9 cellular contexts compared by ENCODE assay signal in genomic region chr19:42776750-42777612, GRCh38. TPM values are rescaled to one million over a fixed set of nuclear protein-coding genes. Genes with fewer than 3 reads are reported as not detected.
A peak's percentile ranks its signal among the peaks of the same experiment; 100 is the strongest.
DNase-seq lines count a peak whose midpoint lies in the region; FAIRE-seq and TF ChIP-seq lines count a peak whose summit lies in the region.
"Not testable (repeated sequence)": the region's sequence is repeated elsewhere in the genome, so short reads cannot be mapped to it uniquely, and the experiment has no call there.
"Had no signal": no experiment of that assay in that cellular context is flagged by ENCODE, and none has a peak within 500 bp of the region (broad histone marks: within the 10 kb centered on the region; RNA-seq: fewer than 3 reads in every experiment).

No MANE protein-coding gene starts in this region.

- H2AFZ ChIP-seq in fibroblast of lung (ENCODE audit: low read length); mesenchymal stem cell (ENCODE audit: low read depth, low read length): not testable (repeated sequence)

- not testable (repeated sequence) for H3K27ac Mint-ChIP-seq in activated naive CD4-positive, alpha-beta T cell treated with anti-CD3 and anti-CD28 coated beads for 36 hours

- not testable (repeated sequence) for H3K14ac ChIP-seq in mesenchymal stem cell (ENCODE audit: low read length in 2 of 2)

- peaks cover 18% of the 10 kb centered on the region for H3K27me3 Mint-ChIP-seq in activated naive CD4-positive, alpha-beta T cell treated with anti-CD3 and anti-CD28 coated beads for 36 hours (ENCODE audit: low read depth)

- FAIRE-seq in H54 (lab: Jason Lieb, UNC), result peak; percentile 80

- not testable (repeated sequence) for DNase-seq in BJ (ENCODE audit: low read depth); H54 (ENCODE audit: insufficient read length, low spot score); mesenchymal stem cell
- peak; percentile 6 for DNase-seq in NCI-H2107 treated with DMSO at 0.1 percent for 48 hours (lab: John Stamatoyannopoulos, UW; ENCODE audit: unreplicated experiment)
- peak; percentile 8 to 45 for DNase-seq in SW 1271 (lab: John Stamatoyannopoulos, UW)
- peak; percentile 66 for DNase-seq in activated naive CD4-positive, alpha-beta T cell treated with anti-CD3 and anti-CD28 coated beads for 36 hours
- peak; percentile 55 to 59 for DNase-seq in fibroblast of lung (ENCODE audit: low read depth in 2 of 2)
- peak; percentile 34 for DNase-seq in stimulated activated CD4-positive, alpha-beta T cell treated with anti-CD3 and anti-CD28 coated beads, Interleukin-4, amount 100 ng/mL, for 24 hours

- H3K27me3 ChIP-seq in BJ (ENCODE audit: control insufficient read depth, insufficient read depth, low read length); fibroblast of lung (ENCODE audit: control insufficient read depth, insufficient read depth, low read length); mesenchymal stem cell (ENCODE audit: control insufficient read depth in 1 of 2, insufficient read depth in 1 of 2, low read length in 2 of 2): not testable (repeated sequence)

- not testable (repeated sequence) for H2BK12ac ChIP-seq in mesenchymal stem cell (ENCODE audit: low read length in 2 of 2)

- not testable (repeated sequence) for H3K4me3 ChIP-seq in BJ (ENCODE audit: low read depth, low read length); fibroblast of lung (replicated peaks in 1 of 4; ENCODE audit: control extremely low read depth in 1 of 4, insufficient read depth in 1 of 4, low read depth in 3 of 4, low read length in 4 of 4); mesenchymal stem cell (ENCODE audit: insufficient read depth in 1 of 2, low read depth in 1 of 2, low read length in 2 of 2)

- not testable (repeated sequence) for H3K79me1 ChIP-seq in mesenchymal stem cell (replicated peaks; ENCODE audit: low read length, poor library complexity, severe bottlenecking)

- CTCF ChIA-PET in BJ (lab: Yijun Ruan, JAX), result interaction anchor here (0.6 to 3.7 kb wide), 14 partner anchors 10 to 143 kb away, joined by 3 to 20 read pairs (median 6); no protein-coding TSS in a partner anchor
- CTCF ChIA-PET in activated naive CD4-positive, alpha-beta T cell treated with anti-CD3 and anti-CD28 coated beads for 36 hours (lab: Charles Lee), result interaction anchor here (0.6 to 1.2 kb wide), 3 partner anchors 81 to 93 kb away, joined by 3 read pairs; no protein-coding TSS in a partner anchor

- not testable (repeated sequence) for H3K36me3 ChIP-seq in BJ (ENCODE audit: control insufficient read depth, insufficient read depth, low read length); fibroblast of lung (ENCODE audit: control insufficient read depth, insufficient read depth, low read length); mesenchymal stem cell (ENCODE audit: control insufficient read depth in 1 of 2, insufficient read depth in 2 of 2, low read depth in 1 of 2, low read length in 2 of 2)

- H2BK120ac ChIP-seq in mesenchymal stem cell (ENCODE audit: low read depth, low read length), result not testable (repeated sequence)

- not testable (repeated sequence) for H3K36me3 Mint-ChIP-seq in activated naive CD4-positive, alpha-beta T cell treated with anti-CD3 and anti-CD28 coated beads for 36 hours (ENCODE audit: low read depth)

- not testable (repeated sequence) for H4K91ac ChIP-seq in mesenchymal stem cell (ENCODE audit: low read length)

- not testable (repeated sequence) for H3K4me1 Mint-ChIP-seq in activated naive CD4-positive, alpha-beta T cell treated with anti-CD3 and anti-CD28 coated beads for 36 hours (ENCODE audit: low read depth)

- not testable (repeated sequence) for H2AK5ac ChIP-seq in mesenchymal stem cell (ENCODE audit: low read length, severe bottlenecking)

- not testable (repeated sequence) for H4K8ac ChIP-seq in mesenchymal stem cell (ENCODE audit: low read length)

- H3K23ac ChIP-seq in mesenchymal stem cell (ENCODE audit: low read length in 2 of 2), result not testable (repeated sequence)

- 57% methylated on average over 11 of the region's 12 CpGs for WGBS in mesenchymal stem cell

- not testable (repeated sequence) for H3K27ac ChIP-seq in fibroblast of lung (ENCODE audit: insufficient read depth, low read length); mesenchymal stem cell (ENCODE audit: low read length, poor library complexity, severe bottlenecking)

- TF ChIP-seq CTCF in BJ (IDR thresholded peaks at IDR 0.05; ENCODE audit: insufficient read depth, low read depth, low read length) (peak; percentile 89), fibroblast of lung (conservative IDR thresholded peaks at IDR 0.05 in 1 of 2, IDR thresholded peaks at IDR 0.05 in 1 of 2; ENCODE audit: low read depth in 1 of 2, low read length in 2 of 2) (peak; percentile 84 to 89)

- TF ChIP-seq POLR2A in H54 (IDR thresholded peaks at IDR 0.05; ENCODE audit: low read depth, low read length), result not testable (repeated sequence)

- POLR2A ChIA-PET in BJ (lab: Charles Lee), result not testable (repeated sequence)

- not testable (repeated sequence) for H3K4ac ChIP-seq in mesenchymal stem cell (ENCODE audit: low read depth in 1 of 2, low read length in 2 of 2)

- H3K79me2 ChIP-seq in fibroblast of lung (ENCODE audit: control insufficient read depth, insufficient read depth, low read length), result not testable (repeated sequence)

- H3K18ac ChIP-seq in mesenchymal stem cell (ENCODE audit: low read depth in 1 of 2, low read length in 2 of 2), result not testable (repeated sequence)

- not testable (repeated sequence) for H2BK5ac ChIP-seq in mesenchymal stem cell (ENCODE audit: low read depth, low read length, poor library complexity, severe bottlenecking)

- not testable (repeated sequence) for H2BK15ac ChIP-seq in mesenchymal stem cell (ENCODE audit: low read depth, poor library complexity, severe bottlenecking)

- H3K9ac ChIP-seq in fibroblast of lung (ENCODE audit: insufficient read depth, low read length), result not testable (repeated sequence)
- H3K9ac ChIP-seq in mesenchymal stem cell (ENCODE audit: low read length), result peak overlapping the region; percentile 49

- intact Hi-C loops in activated naive CD4-positive, alpha-beta T cell treated with anti-CD3 and anti-CD28 coated beads for 36 hours (cut with micrococcal nuclease), result loop anchor here (10.0 kb wide), 1 partner anchor 142 kb away; no protein-coding TSS in a partner anchor

- not testable (repeated sequence) for H4K20me1 ChIP-seq in fibroblast of lung (ENCODE audit: control insufficient read depth, extremely low read depth, insufficient read depth, low read length)

- H3K4me3 Mint-ChIP-seq in activated naive CD4-positive, alpha-beta T cell treated with anti-CD3 and anti-CD28 coated beads for 36 hours, result not testable (repeated sequence)

- H3K4me1 ChIP-seq in fibroblast of lung (ENCODE audit: control insufficient read depth, extremely low read depth, insufficient read depth, low read length); mesenchymal stem cell (ENCODE audit: control insufficient read depth, insufficient read depth, low read depth, low read length): not testable (repeated sequence)

- H3K9me3 Mint-ChIP-seq in activated naive CD4-positive, alpha-beta T cell treated with anti-CD3 and anti-CD28 coated beads for 36 hours, result not testable (repeated sequence)

- not testable (repeated sequence) for H3K9me3 ChIP-seq in fibroblast of lung (ENCODE audit: control insufficient read depth, insufficient read depth, low read depth, low read length); mesenchymal stem cell (ENCODE audit: control insufficient read depth, low read length)

- H3K4me2 ChIP-seq in fibroblast of lung (ENCODE audit: extremely low read depth, insufficient read depth, low read length); mesenchymal stem cell (ENCODE audit: low read length, poor library complexity, severe bottlenecking): not testable (repeated sequence)

RNA-seq across cellular contexts. Expression of gene PSG8, which starts 11.5 kb away (rescaled TPM):
- polyA plus RNA-seq in BJ (2011; rRNA removed) (0.34 and 0.63 TPM in 2 replicates), fibroblast of lung (0.14 and 0.40 TPM in 2 replicates)
- 0.09 and 0.21 TPM in 2 replicates for polyA minus RNA-seq in BJ (2011; rRNA and poly(A)+ RNA removed)
- total RNA-seq in activated naive CD4-positive, alpha-beta T cell treated with anti-CD3 and anti-CD28 coated beads for 36 hours, result not detected
- not detected in 2 replicates for total RNA-seq in fibroblast of lung
- polyA plus RNA-seq in fibroblast of lung (2012), result 0.46 and 0.51 TPM in 2 replicates
- 1.3 TPM in 1 of 2 replicates, not detected in the other for polyA minus RNA-seq in fibroblast of lung (ENCODE audit: low replicate concordance)
- polyA plus RNA-seq in mesenchymal stem cell (2013, experiment 1 of 2), result not detected
- not detected for polyA plus RNA-seq in mesenchymal stem cell (2013, experiment 2 of 2)
- total RNA-seq: hepatocyte had no signal
- polyA plus RNA-seq: hepatocyte had no signal

RNA-seq across cellular contexts. Expression of gene PSG3, which starts 36.7 kb away (rescaled TPM):
- polyA plus RNA-seq in BJ (2011; rRNA removed), result 0.39 and 0.49 TPM in 2 replicates
- not detected in 2 replicates for polyA minus RNA-seq in BJ (2011; rRNA and poly(A)+ RNA removed)
- total RNA-seq in activated naive CD4-positive, alpha-beta T cell treated with anti-CD3 and anti-CD28 coated beads for 36 hours, result not detected
- not detected in 2 replicates for total RNA-seq in fibroblast of lung
- polyA plus RNA-seq in fibroblast of lung, result 0.27 and 0.51 TPM in 2 replicates
- polyA plus RNA-seq in fibroblast of lung (2012), result 0.16 and 0.28 TPM in 2 replicates
- not detected in 2 replicates for polyA minus RNA-seq in fibroblast of lung (ENCODE audit: low replicate concordance)
- polyA plus RNA-seq in mesenchymal stem cell (2013, experiment 1 of 2), result not detected
- not detected for polyA plus RNA-seq in mesenchymal stem cell (2013, experiment 2 of 2)
- total RNA-seq: hepatocyte had no signal
- polyA plus RNA-seq: hepatocyte had no signal
